8 cellular contexts compared by ENCODE assay signal in the genomic region with DNA sequence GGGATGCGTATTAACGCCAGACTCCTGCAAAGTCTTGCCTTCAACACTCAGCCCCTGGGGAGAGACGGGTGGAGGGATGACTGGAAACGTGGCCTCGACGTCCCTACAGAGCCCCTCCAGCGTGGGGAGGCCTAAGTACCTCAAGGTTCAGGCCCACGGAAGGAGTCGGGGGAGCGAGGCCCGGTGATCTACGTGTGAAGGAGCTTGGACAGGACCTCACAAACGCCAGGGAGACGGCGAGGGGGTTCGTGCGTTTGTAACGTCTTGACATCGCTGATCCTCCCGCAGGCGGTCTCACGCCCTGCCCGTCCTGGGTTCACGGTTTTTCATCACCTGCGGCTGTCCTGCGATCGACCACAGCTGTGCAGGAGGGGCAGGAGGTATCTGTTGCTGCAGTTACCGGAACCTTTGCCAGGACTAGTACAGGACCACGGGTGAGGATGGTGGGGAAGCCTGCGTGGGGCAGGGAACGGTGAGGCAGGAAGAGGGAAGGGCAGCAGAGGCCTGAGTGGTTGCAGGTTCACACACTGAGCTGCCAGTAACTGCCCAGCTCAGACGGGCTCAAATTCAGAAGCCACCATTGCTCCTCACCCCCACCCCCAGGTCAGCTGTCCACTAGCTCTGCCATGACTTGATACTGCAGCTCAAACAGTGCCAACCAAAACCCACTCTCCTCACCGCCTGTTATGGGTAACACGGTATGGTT. TPM values are rescaled to one million over a fixed set of nuclear protein-coding genes. Genes with fewer than 3 reads are reported as not detected.
DNase-seq lines count a peak whose midpoint lies in the region; ATAC-seq and TF ChIP-seq lines count a peak whose summit lies in the region.

No MANE protein-coding gene starts in this region.

- in situ Hi-C loops in GM13977 (cut with MboI; ENCODE audit: low pct_unique_long_range_greater_than_20kb, low sequenced_read_pairs, unreplicated experiment) = no loop called here

- H3K27ac Mint-ChIP-seq in CD14-positive monocyte (peak overlapping the region; percentile 87 to 95 (median 91)), T-cell (peak overlapping the region; percentile 89 to 92)

- DNase-seq in CD14-positive monocyte (ENCODE audit: low spot score) (no peak), T-cell (peak in 1 of 34 experiments; percentile 18), fibroblast of peridontal ligament (ENCODE audit: extremely low read depth) (peak; percentile 28), trophoblast cell (no peak), NCI-H1436 (lab: John Stamatoyannopoulos, UW) (no peak), GM13977 (ENCODE audit: low spot score) (no peak)

- H2AK5ac ChIP-seq in trophoblast cell (ENCODE audit: low read length) = peak overlapping the region; percentile 83

- intact Hi-C loops in CD14-positive monocyte (cut with micrococcal nuclease) = no loop called here

- POLR2A ChIA-PET in T-cell (lab: Charles Lee) = interaction anchor here in 1 of 2 donors (0.7 kb wide), 1 partner anchor 25 kb away, joined by 4 read pairs; the partner anchor contains the start of gene AURKAIP1

- no peaks in the 10 kb centered on the region for H3K27me3 ChIP-seq in trophoblast cell (ENCODE audit: insufficient read depth, low read length)

- H3K9ac ChIP-seq in trophoblast cell (ENCODE audit: low read length) = peak overlapping the region; percentile 95

- H3K36me3 Mint-ChIP-seq in CD14-positive monocyte (peaks cover 46 to 73% of the 10 kb centered on the region in 2 donors), T-cell (peaks cover 25% of the 10 kb centered on the region)

- H3K79me1 ChIP-seq in trophoblast cell (ENCODE audit: low read length) = peaks cover 12% of the 10 kb centered on the region

- peak overlapping the region; percentile 88 for H2BK5ac ChIP-seq in trophoblast cell (ENCODE audit: low read depth, low read length, poor library complexity)

- peak overlapping the region; percentile 64 for H3K4me2 ChIP-seq in trophoblast cell (ENCODE audit: low read length)

- peaks cover 56 to 60% of the 10 kb centered on the region in 2 experiments for H3K36me3 ChIP-seq in trophoblast cell (ENCODE audit: control insufficient read depth in 1 of 2, insufficient read depth in 2 of 2, low read length in 2 of 2)

- H3K27ac ChIP-seq in trophoblast cell (ENCODE audit: low read depth, low read length) = peak overlapping the region; percentile 74

- no peak overlapping the region for H2BK12ac ChIP-seq in trophoblast cell (ENCODE audit: low read length)

- WGBS in trophoblast cell (ENCODE audit: extremely low coverage, insufficient coverage, insufficient read length) = no CpG with 5 or more reads among the region's 34 CpGs

- peak overlapping the region; percentile 90 for H3K4me3 ChIP-seq in trophoblast cell (ENCODE audit: low read depth, low read length)

- no peaks in the 10 kb centered on the region for H3K9me3 ChIP-seq in trophoblast cell (ENCODE audit: insufficient read depth, low read depth, low read length)

- H3K4me1 ChIP-seq in trophoblast cell (ENCODE audit: control insufficient read depth in 1 of 2, insufficient read depth in 2 of 2, low read length in 2 of 2) = peaks cover 17 to 18% of the 10 kb centered on the region in 2 experiments

- peak overlapping the region; percentile 6 for H3K4ac ChIP-seq in trophoblast cell (ENCODE audit: low read depth, low read length)

- CTCF ChIA-PET in T-cell (lab: Charles Lee) = interaction anchor here in 1 of 2 donors (0.8 kb wide), 1 partner anchor 25 kb away, joined by 3 read pairs; the partner anchor contains the start of gene AURKAIP1

- peaks cover 20% of the 10 kb centered on the region for H3K79me2 ChIP-seq in trophoblast cell (ENCODE audit: control insufficient read depth, insufficient read depth, low read length, poor library complexity)

- H4K12ac ChIP-seq in trophoblast cell (ENCODE audit: low read depth, low read length) = peak overlapping the region; percentile 62

- ATAC-seq in GM21619 (IDR thresholded peaks at IDR 0.05; ENCODE audit: unreplicated experiment) (peak; percentile 6), T-cell (replicated peaks in 1 of 4) (peak in 1 of 4 experiments; percentile 1), HG02678 (IDR thresholded peaks at IDR 0.05; ENCODE audit: unreplicated experiment) (no peak)

- peak overlapping the region; percentile 88 for H2AFZ ChIP-seq in trophoblast cell (ENCODE audit: insufficient read depth, low read length, poor library complexity)

- H2BK120ac ChIP-seq in trophoblast cell (ENCODE audit: insufficient read depth, low read length, poor library complexity) = peak overlapping the region; percentile 33

- H3K9me3 Mint-ChIP-seq in CD14-positive monocyte = no peaks in the 10 kb centered on the region
- no peaks in the 10 kb centered on the region for H3K9me3 Mint-ChIP-seq in T-cell

- H4K8ac ChIP-seq in trophoblast cell (ENCODE audit: low read depth, low read length) = peak overlapping the region; percentile 95

- H3K27me3 Mint-ChIP-seq in CD14-positive monocyte (ENCODE audit: low read depth in 3 of 3) (no peaks in the 10 kb centered on the region), T-cell (no peaks in the 10 kb centered on the region)

- H3K18ac ChIP-seq in trophoblast cell (ENCODE audit: low read length) = peak overlapping the region; percentile 96

- no peak overlapping the region for H3K23ac ChIP-seq in trophoblast cell (ENCODE audit: low read length)

- H3K14ac ChIP-seq in trophoblast cell (ENCODE audit: low read length) = peak overlapping the region; percentile 74

- TF ChIP-seq CTCF in CD14-positive monocyte (IDR thresholded peaks at IDR 0.05) (no peak), GM13977 (IDR thresholded peaks at IDR 0.05; ENCODE audit: extremely low read depth, insufficient read depth, missing control alignments) (no peak)

- H4K91ac ChIP-seq in trophoblast cell (ENCODE audit: low read depth, low read length) = peak overlapping the region; percentile 95

- H3K4me1 Mint-ChIP-seq in CD14-positive monocyte (peaks cover 32% of the 10 kb centered on the region), T-cell (peaks cover 43 to 63% (median 51%) of the 10 kb centered on the region in 3 donors)

- H3K4me3 Mint-ChIP-seq in CD14-positive monocyte (peak overlapping the region; percentile 89 to 93), T-cell (peak overlapping the region; percentile 85 to 89 (median 86))

RNA-seq across cellular contexts. Expression of gene CCNL2, which starts 0.9 kb away (rescaled TPM):
- polyA plus RNA-seq in CD14-positive monocyte = 10 to 100 TPM in 1 of 2 donors, 1 to 10 TPM in 1; 8.6 to 10.4 TPM
- total RNA-seq in T-cell = 100 to 1,000 TPM; 250 to 418 (median 376) TPM
- polyA plus RNA-seq in trophoblast cell (2013) = 113 and 119 TPM in 2 replicates

RNA-seq across cellular contexts. Expression of gene MRPL20, which starts 7.1 kb away (rescaled TPM):
- 100 to 1,000 TPM; 156 to 186 TPM for polyA plus RNA-seq in CD14-positive monocyte
- 100 to 1,000 TPM; 106 to 123 (median 114) TPM for total RNA-seq in T-cell
- 147 and 153 TPM in 2 replicates for polyA plus RNA-seq in trophoblast cell (2013)

RNA-seq across cellular contexts. Expression of gene ANKRD65, which starts 21.1 kb away (rescaled TPM):
- polyA plus RNA-seq in CD14-positive monocyte = not detected
- under 1 TPM in 1 of 5 donors, not detected in 4; 0.20 TPM for total RNA-seq in T-cell
- 3.1 and 3.5 TPM in 2 replicates for polyA plus RNA-seq in trophoblast cell (2013)

RNA-seq across cellular contexts. Expression of gene AURKAIP1, which starts 25.0 kb away (rescaled TPM):
- 100 to 1,000 TPM; 134 to 160 TPM for polyA plus RNA-seq in CD14-positive monocyte
- 10 to 100 TPM; 58.8 to 91.7 (median 86.0) TPM for total RNA-seq in T-cell
- polyA plus RNA-seq in trophoblast cell (2013) = 113 and 117 TPM in 2 replicates

RNA-seq across cellular contexts. Expression of gene VWA1, which starts 35.5 kb away (rescaled TPM):
- polyA plus RNA-seq in CD14-positive monocyte = not detected
- total RNA-seq in T-cell = under 1 TPM in 3 of 5 donors, not detected in 2; 0.15 to 0.54 (median 0.26) TPM
- polyA plus RNA-seq in trophoblast cell (2013) = 66.1 and 71.8 TPM in 2 replicates
